ENCODE assay signal across 12 cellular contexts in the genomic region with DNA sequence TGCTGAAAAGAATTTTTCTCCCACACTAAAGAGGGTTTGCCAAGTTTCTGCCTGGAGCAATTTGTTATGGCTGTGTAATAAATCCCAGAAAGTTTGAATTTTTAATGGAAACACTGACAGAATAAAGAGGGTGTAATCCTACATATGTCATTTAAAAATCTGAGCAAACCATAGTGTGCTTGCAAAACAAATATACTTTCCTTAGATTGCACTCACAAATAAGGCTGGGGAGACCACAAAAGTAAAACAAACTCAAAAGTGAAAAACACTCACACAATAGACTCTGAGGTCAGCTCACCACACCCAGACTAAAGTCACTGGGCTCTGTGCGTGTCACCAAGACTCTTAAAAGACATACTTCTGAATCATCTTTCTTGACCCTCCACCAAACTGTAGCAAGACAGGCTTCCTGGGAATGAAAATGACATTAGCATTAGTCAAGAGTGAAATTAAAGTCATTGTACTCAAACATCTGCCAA. TPM values are rescaled to one million over a fixed set of nuclear protein-coding genes. Genes with fewer than 3 reads are reported as not detected.
DNase-seq lines count a peak whose midpoint lies in the region; ATAC-seq and TF ChIP-seq lines count a peak whose summit lies in the region.
"Had no signal": no experiment of that assay in that cellular context is flagged by ENCODE, and none has a peak within 500 bp of the region (broad histone marks: within the 10 kb centered on the region; RNA-seq: fewer than 3 reads in every experiment).

No MANE protein-coding gene starts in this region.

- TF ChIP-seq EP300 in upper lobe of left lung (IDR thresholded peaks at IDR 0.05): no peak

- H3K4me3 ChIP-seq in upper lobe of left lung: no peak overlapping the region

- ATAC-seq in upper lobe of left lung (ENCODE audit: low FRiP score in 2 of 2) (no peak), HG03159 (IDR thresholded peaks at IDR 0.05; ENCODE audit: unreplicated experiment) (no peak)

- no peaks in the 10 kb centered on the region for H3K9me3 ChIP-seq in upper lobe of left lung

- no peaks in the 10 kb centered on the region for H3K9me3 Mint-ChIP-seq in T-helper 2 cell treated with Interferon-gamma antibody and Interleukin-4, amounts not matched to agents 5 μg/mL and 100 μg/mL, for 36 hours

- no peaks in the 10 kb centered on the region for H3K36me3 ChIP-seq in upper lobe of left lung
- H3K36me3 ChIP-seq: WERI-Rb-1 had no signal

- TF ChIP-seq CTCF in upper lobe of left lung (IDR thresholded peaks at IDR 0.05): no peak

- H3K4me1 ChIP-seq in upper lobe of left lung: peaks cover 32 to 49% (median 40%) of the 10 kb centered on the region in 4 donors

- DNase-seq in stimulated activated naive CD4-positive, alpha-beta T cell treated with Interleukin-2 at 50 U/mL for 16 hours (lab: John Stamatoyannopoulos, UW): peak; percentile 26
- no peak for DNase-seq in stimulated activated naive CD4-positive, alpha-beta T cell (lab: John Stamatoyannopoulos, UW)
- DNase-seq in T-helper 2 cell treated with Interferon-gamma antibody and Interleukin-4, amounts not matched to agents 5 μg/mL and 100 μg/mL, for 36 hours (ENCODE audit: low spot score): peak; percentile 69
- DNase-seq in fibroblast of peridontal ligament (ENCODE audit: extremely low read depth) (peak; percentile 87), upper lobe of left lung (no peak), NCI-H526 treated with DMSO at 0.1 percent for 48 hours (lab: John Stamatoyannopoulos, UW) (no peak), NCI-H187 treated with DMSO at 0.1 percent for 48 hours (lab: John Stamatoyannopoulos, UW) (no peak)
- DNase-seq: DMS153, NCI-H1092 treated with DMSO at 0.1 percent for 48 hours, WERI-Rb-1 had no signal

- H3K36me3 Mint-ChIP-seq in T-helper 2 cell treated with Interferon-gamma antibody and Interleukin-4, amounts not matched to agents 5 μg/mL and 100 μg/mL, for 36 hours (ENCODE audit: low read depth): peaks cover 15% of the 10 kb centered on the region

- WGBS in upper lobe of left lung, 2 donors: 17 to 56% methylated on average over 1 of the region's 1 CpG

- peaks cover 68% of the 10 kb centered on the region for H3K4me1 Mint-ChIP-seq in T-helper 2 cell treated with Interferon-gamma antibody and Interleukin-4, amounts not matched to agents 5 μg/mL and 100 μg/mL, for 36 hours (ENCODE audit: low read depth)

- H3K27me3 ChIP-seq in upper lobe of left lung: no peaks in the 10 kb centered on the region

- no peaks in the 10 kb centered on the region for H3K27me3 Mint-ChIP-seq in T-helper 2 cell treated with Interferon-gamma antibody and Interleukin-4, amounts not matched to agents 5 μg/mL and 100 μg/mL, for 36 hours (ENCODE audit: low read depth)

- TF ChIP-seq POLR2A in upper lobe of left lung (IDR thresholded peaks at IDR 0.05): no peak

- no peak overlapping the region for H3K27ac ChIP-seq in upper lobe of left lung
- H3K27ac ChIP-seq: WERI-Rb-1 had no signal

- H3K4me3 Mint-ChIP-seq in T-helper 2 cell treated with Interferon-gamma antibody and Interleukin-4, amounts not matched to agents 5 μg/mL and 100 μg/mL, for 36 hours: peak overlapping the region; percentile 62

- H3K27ac Mint-ChIP-seq in T-helper 2 cell treated with Interferon-gamma antibody and Interleukin-4, amounts not matched to agents 5 μg/mL and 100 μg/mL, for 36 hours: peak overlapping the region; percentile 83
- H3K27ac Mint-ChIP-seq: progenitor cell of endocrine pancreas had no signal

RNA-seq across cellular contexts. Expression of gene ATXN1, which starts 4.8 kb away (rescaled TPM):
- total RNA-seq in upper lobe of left lung: 100 to 1,000 TPM in 1 of 6 donors, 10 to 100 TPM in 5; 44.2 to 106 (median 71.7) TPM

Comparison
In these comparisons a context has a peak if more than half of its experiments do, and no peak if none do; other contexts are left out.
1. DNase-seq: peak in stimulated activated naive CD4-positive, alpha-beta T cell treated with Interleukin-2 at 50 U/mL for 16 hours (single experiment), T-helper 2 cell treated with Interferon-gamma antibody and Interleukin-4, amounts not matched to agents 5 μg/mL and 100 μg/mL, for 36 hours (single experiment) and fibroblast of peridontal ligament (single experiment); none in stimulated activated naive CD4-positive, alpha-beta T cell (0 of 6), upper lobe of left lung (0 of 2), NCI-H526 treated with DMSO at 0.1 percent for 48 hours (single experiment) and NCI-H187 treated with DMSO at 0.1 percent for 48 hours (single experiment).